Comparison of ENCODE assay signal across 8 cellular contexts in genomic region chr10:23067939-23068775, GRCh38. TPM values are rescaled to one million over a fixed set of nuclear protein-coding genes. Genes with fewer than 3 reads are reported as not detected.
DNase-seq lines count a peak whose midpoint lies in the region; ATAC-seq and TF ChIP-seq lines count a peak whose summit lies in the region.

No MANE protein-coding gene starts in this region.

- TF ChIP-seq POLR2A in Peyer's patch (IDR thresholded peaks at IDR 0.05) (no peak), suprapubic skin (IDR thresholded peaks at IDR 0.05) (no peak)

- peak; percentile 74 for ATAC-seq in GM18907 (IDR thresholded peaks at IDR 0.05; ENCODE audit: unreplicated experiment)

- CTCF ChIA-PET in AG04450 (lab: Charles Lee), result interaction anchor here (0.6 to 1.2 kb wide), 4 partner anchors 13 to 1077 kb away, joined by 3 to 5 read pairs (median 4); no protein-coding TSS in a partner anchor

- 53% methylated on average over 16 of the region's 16 CpGs for WGBS in suprapubic skin

- no peak overlapping the region for H3K4me3 ChIP-seq in AG04450 (ENCODE audit: low read depth, low read length)
- H3K4me3 ChIP-seq in Jurkat, Clone E6-1 (ENCODE audit: low read length), result no peak overlapping the region
- no peak overlapping the region for H3K4me3 ChIP-seq in Peyer's patch
- no peak overlapping the region for H3K4me3 ChIP-seq in suprapubic skin

- DNase-seq in AG04450 (ENCODE audit: low read depth, low spot score), result peak; percentile 51
- DNase-seq in Jurkat, Clone E6-1 (ENCODE audit: low read depth, low spot score), result peak; percentile 54
- DNase-seq in Peyer's patch, result peak; percentile 65 to 92 (median 79)
- DNase-seq in activated T-helper 1 cell treated with Interleukin-2 at 50 U/mL for 16 hours (ENCODE audit: low read depth), result peak; percentile 32
- DNase-seq in fibroblast of the conjunctiva (ENCODE audit: low read depth), result peak; percentile 58
- peak; percentile 27 for DNase-seq in non-pigmented ciliary epithelial cell (ENCODE audit: low read depth)
- DNase-seq in suprapubic skin (ENCODE audit: low spot score in 2 of 2), result peak; percentile 80 to 83

- H3K36me3 ChIP-seq in Peyer's patch, result no peaks in the 10 kb centered on the region
- H3K36me3 ChIP-seq in suprapubic skin, result no peaks in the 10 kb centered on the region

- peaks cover 0 to 14% (median 0%) of the 10 kb centered on the region in 4 donors for H3K4me1 ChIP-seq in Peyer's patch
- peaks cover 15% of the 10 kb centered on the region for H3K4me1 ChIP-seq in suprapubic skin

- peak; percentile 87 for TF ChIP-seq CTCF in AG04450 (IDR thresholded peaks at IDR 0.05; ENCODE audit: low read depth, low read length)
- peak; percentile 46 to 81 (median 64) for TF ChIP-seq CTCF in Peyer's patch (IDR thresholded peaks at IDR 0.05)
- peak; percentile 22 to 71 for TF ChIP-seq CTCF in suprapubic skin (IDR thresholded peaks at IDR 0.05)

- H3K27me3 ChIP-seq in AG04450 (ENCODE audit: control insufficient read depth, insufficient read depth, low read length), result no peaks in the 10 kb centered on the region
- H3K27me3 ChIP-seq in Peyer's patch, result no peaks in the 10 kb centered on the region
- H3K27me3 ChIP-seq in suprapubic skin, result no peaks in the 10 kb centered on the region

- POLR2A ChIA-PET in AG04450 (lab: Yijun Ruan, JAX), result no interaction called here

- H3K27ac ChIP-seq in AG04450 (ENCODE audit: low read depth, low read length) (no peak overlapping the region), Peyer's patch (no peak overlapping the region), suprapubic skin (no peak overlapping the region)

- no peak for TF ChIP-seq EP300 in suprapubic skin (IDR thresholded peaks at IDR 0.05)

- H3K9me3 ChIP-seq in AG04450 (ENCODE audit: control insufficient read depth, insufficient read depth, low read length), result no peaks in the 10 kb centered on the region
- H3K9me3 ChIP-seq in Peyer's patch, result no peaks in the 10 kb centered on the region
- H3K9me3 ChIP-seq in suprapubic skin, result no peaks in the 10 kb centered on the region

RNA-seq across cellular contexts. Expression of gene MSRB2, which starts 27.2 kb away (rescaled TPM):
- polyA plus RNA-seq in AG04450 (2011; rRNA removed), result 56.5 and 63.0 TPM in 2 replicates
- polyA minus RNA-seq in AG04450 (2011; rRNA and poly(A)+ RNA removed), result 20.8 and 23.7 TPM in 2 replicates
- polyA plus RNA-seq in Jurkat, Clone E6-1 (2012; ENCODE audit: insufficient read depth, insufficient read length), result 37.9 TPM
- total RNA-seq in Peyer's patch (10 to 100 TPM in 3 of 4 donors, 1 to 10 TPM in 1; 9.1 to 17.6 (median 13.8) TPM), suprapubic skin (10 to 100 TPM in 2 of 4 donors, 1 to 10 TPM in 2; 4.7 to 13.4 (median 9.4) TPM)

Comparison
In these comparisons a context has a peak if more than half of its experiments do, and no peak if none do; other contexts are left out.
1. DNase-seq: peak in every context shown above with its lines; median percentile 82 in suprapubic skin; 79 in Peyer's patch; 58 in fibroblast of the conjunctiva; 54 in Jurkat, Clone E6-1; 51 in AG04450; 32 in activated T-helper 1 cell treated with Interleukin-2 at 50 U/mL for 16 hours; 27 in non-pigmented ciliary epithelial cell.